13 cellular contexts compared by ENCODE assay signal in the genomic region with DNA sequence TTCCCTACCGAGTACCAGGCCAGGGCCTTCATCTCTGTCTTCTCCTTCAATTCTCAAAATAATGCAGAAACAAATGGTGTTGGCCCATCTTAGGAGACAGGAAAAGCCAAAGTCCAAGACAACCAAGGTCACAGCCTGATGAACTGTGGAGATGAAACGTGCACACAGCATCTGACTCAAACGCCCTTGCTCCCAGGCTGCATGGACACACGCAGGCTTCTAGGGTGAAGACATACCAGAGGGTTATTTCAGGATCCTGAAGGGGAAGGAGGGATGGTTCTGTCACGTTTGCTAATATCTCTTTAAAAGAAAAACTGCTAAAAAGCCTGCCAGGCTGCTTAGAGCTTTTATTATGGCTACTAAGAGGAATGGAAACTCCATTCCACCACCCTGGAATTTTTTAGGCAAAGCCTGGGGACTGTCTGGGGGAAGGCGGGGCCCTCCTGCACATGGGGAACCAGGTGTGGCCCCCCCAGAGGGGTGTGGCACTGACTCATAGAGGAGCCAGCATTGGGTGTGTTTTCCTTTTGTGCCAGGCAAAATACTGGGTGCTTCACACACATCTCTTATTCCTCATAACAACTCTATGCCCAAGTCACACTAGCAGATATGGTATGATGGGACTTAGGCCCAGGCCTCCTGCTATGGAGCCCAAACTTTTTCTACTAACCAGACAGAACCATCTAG.
A peak's percentile ranks its signal among the peaks of the same experiment; 100 is the strongest.
DNase-seq lines count a peak whose midpoint lies in the region; ATAC-seq and TF ChIP-seq lines count a peak whose summit lies in the region.
"Had no signal": no experiment of that assay in that cellular context is flagged by ENCODE, and none has a peak within 500 bp of the region (broad histone marks: within the 10 kb centered on the region; RNA-seq: fewer than 3 reads in every experiment).

No MANE protein-coding gene starts in this region.

- peak overlapping the region; percentile 97 for H3K27ac Mint-ChIP-seq in osteocyte (ENCODE audit: unreplicated experiment)
- H3K27ac Mint-ChIP-seq: activated naive CD4-positive, alpha-beta T cell treated with anti-CD3 and anti-CD28 coated beads for 36 hours; B cell; T-helper 2 cell treated with Interferon-gamma antibody and Interleukin-4, amounts not matched to agents 5 μg/mL and 100 μg/mL, for 36 hours had no signal

- no peak overlapping the region for H3K4me3 ChIP-seq in PC-3 (ENCODE audit: low read length)
- H3K4me3 ChIP-seq: colonic mucosa, K562 had no signal

- DNase-seq in Daoy (ENCODE audit: low read depth) (peak; percentile 47), PC-3 (peak; percentile 63), epithelial cell of prostate (ENCODE audit: low read depth, low spot score) (peak; percentile 14), osteocyte (ENCODE audit: extremely low spot score, unreplicated experiment) (no peak), SIG-M5 (lab: John Stamatoyannopoulos, UW) (no peak), NCI-H345 treated with DMSO at 0.1 percent for 48 hours (lab: John Stamatoyannopoulos, UW; ENCODE audit: unreplicated experiment) (no peak)
- no peak for DNase-seq in activated T-cell treated with anti-CD3 and anti-CD28 coated beads, Interleukin-2, amount 50 U/mL, for 1 hour
- DNase-seq: activated naive CD4-positive, alpha-beta T cell treated with anti-CD3 and anti-CD28 coated beads for 36 hours; colonic mucosa had no signal

- peaks cover 33% of the 10 kb centered on the region for H3K36me3 Mint-ChIP-seq in osteocyte (ENCODE audit: unreplicated experiment)

- no peak for TF ChIP-seq CTCF in PC-3 (conservative IDR thresholded peaks at IDR 0.05; ENCODE audit: low read depth, low read length)
- TF ChIP-seq CTCF in osteocyte (IDR thresholded peaks at IDR 0.05): no peak

- no peaks in the 10 kb centered on the region for H3K27me3 Mint-ChIP-seq in osteocyte (ENCODE audit: unreplicated experiment)

- H3K4me2 ChIP-seq in PC-3 (ENCODE audit: low read length): 0 out of 2 replicates have a peak overlapping the region, but pooled peaks have one; percentile 12

- H3K9me3 Mint-ChIP-seq in osteocyte (ENCODE audit: unreplicated experiment): no peaks in the 10 kb centered on the region
- H3K9me3 Mint-ChIP-seq: activated naive CD4-positive, alpha-beta T cell treated with anti-CD3 and anti-CD28 coated beads for 36 hours; T-helper 2 cell treated with Interferon-gamma antibody and Interleukin-4, amounts not matched to agents 5 μg/mL and 100 μg/mL, for 36 hours had no signal

- H3K27ac ChIP-seq in PC-3 (ENCODE audit: low read length) (peak overlapping the region; percentile 33), epithelial cell of prostate (peak overlapping the region; percentile 38)
- H3K27ac ChIP-seq: colonic mucosa had no signal

- no peak overlapping the region for H3K9ac ChIP-seq in PC-3 (ENCODE audit: low read length)

- no peaks in the 10 kb centered on the region for H3K9me3 ChIP-seq in PC-3 (ENCODE audit: low read length)
- H3K9me3 ChIP-seq: colonic mucosa had no signal

- no peaks in the 10 kb centered on the region for H3F3A ChIP-seq in PC-3 (ENCODE audit: low read length, unreplicated experiment)

- intact Hi-C loops in PC-3 (cut with micrococcal nuclease): no loop called here

- POLR2A ChIA-PET in PC-3 (lab: Charles Lee; ENCODE audit: unreplicated experiment): no interaction called here

- no TSS peak for BruUV-seq in PC-3 (replicated peaks; lab: Mats Ljungman, UMichigan)

- CTCF ChIA-PET in PC-3 (lab: Charles Lee): no interaction called here

- peaks cover 14% of the 10 kb centered on the region for H3K4me1 ChIP-seq in PC-3 (ENCODE audit: insufficient read depth, low read length)
- H3K4me1 ChIP-seq: colonic mucosa had no signal

- H4K20me1 ChIP-seq in PC-3 (ENCODE audit: low read length): no peaks in the 10 kb centered on the region

- H2AFZ ChIP-seq in PC-3 (ENCODE audit: low read length): no peak overlapping the region

- H3K27me3 ChIP-seq in PC-3 (ENCODE audit: low read length): no peaks in the 10 kb centered on the region
- H3K27me3 ChIP-seq: colonic mucosa had no signal

- no peaks in the 10 kb centered on the region for H3K9me2 ChIP-seq in PC-3 (replicated peaks; ENCODE audit: low read length)

- H3K4me1 Mint-ChIP-seq in osteocyte (ENCODE audit: unreplicated experiment): peaks cover 51% of the 10 kb centered on the region
- H3K4me1 Mint-ChIP-seq: B cell had no signal

- H3K4me3 Mint-ChIP-seq in osteocyte (ENCODE audit: unreplicated experiment): no peak overlapping the region
- H3K4me3 Mint-ChIP-seq: activated naive CD4-positive, alpha-beta T cell treated with anti-CD3 and anti-CD28 coated beads for 36 hours; B cell; T-helper 2 cell treated with Interferon-gamma antibody and Interleukin-4, amounts not matched to agents 5 μg/mL and 100 μg/mL, for 36 hours had no signal

- peak; percentile 92 for ATAC-seq in PC-3
- ATAC-seq in SK-N-SH treated with all-trans-retinoic acid at 6 μM for 48 hours: no peak
- ATAC-seq: K562 had no signal

- no peaks in the 10 kb centered on the region for H3K36me3 ChIP-seq in PC-3 (ENCODE audit: low read depth, low read length)
- H3K36me3 ChIP-seq: colonic mucosa had no signal

- no peaks in the 10 kb centered on the region for H3K79me2 ChIP-seq in PC-3 (ENCODE audit: low read length)

TF ChIP-seq in SK-N-SH treated with all-trans-retinoic acid at 6 μM for 48 hours, 23 proteins besides CTCF, POLR2A, EP300 and RAD21 (continues in another document):
- TF ChIP-seq, protein P1, sequence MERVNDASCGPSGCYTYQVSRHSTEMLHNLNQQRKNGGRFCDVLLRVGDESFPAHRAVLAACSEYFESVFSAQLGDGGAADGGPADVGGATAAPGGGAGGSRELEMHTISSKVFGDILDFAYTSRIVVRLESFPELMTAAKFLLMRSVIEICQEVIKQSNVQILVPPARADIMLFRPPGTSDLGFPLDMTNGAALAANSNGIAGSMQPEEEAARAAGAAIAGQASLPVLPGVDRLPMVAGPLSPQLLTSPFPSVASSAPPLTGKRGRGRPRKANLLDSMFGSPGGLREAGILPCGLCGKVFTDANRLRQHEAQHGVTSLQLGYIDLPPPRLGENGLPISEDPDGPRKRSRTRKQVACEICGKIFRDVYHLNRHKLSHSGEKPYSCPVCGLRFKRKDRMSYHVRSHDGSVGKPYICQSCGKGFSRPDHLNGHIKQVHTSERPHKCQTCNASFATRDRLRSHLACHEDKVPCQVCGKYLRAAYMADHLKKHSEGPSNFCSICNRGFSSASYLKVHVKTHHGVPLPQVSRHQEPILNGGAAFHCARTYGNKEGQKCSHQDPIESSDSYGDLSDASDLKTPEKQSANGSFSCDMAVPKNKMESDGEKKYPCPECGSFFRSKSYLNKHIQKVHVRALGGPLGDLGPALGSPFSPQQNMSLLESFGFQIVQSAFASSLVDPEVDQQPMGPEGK (CRISPR knock-in tag; IDR thresholded peaks at IDR 0.05; ENCODE audit: borderline replicate concordance): no peak
- TF ChIP-seq OSR1 (CRISPR knock-in tag; IDR thresholded peaks at IDR 0.05) (no peak), ZNF8 (CRISPR knock-in tag; IDR thresholded peaks at IDR 0.05) (no peak), ZNF565 (CRISPR knock-in tag; conservative IDR thresholded peaks at IDR 0.05; ENCODE audit: low read depth) (no peak), TOX (CRISPR knock-in tag; IDR thresholded peaks at IDR 0.05; ENCODE audit: borderline replicate concordance) (no peak), ARNTL (CRISPR knock-in tag; IDR thresholded peaks at IDR 0.05; ENCODE audit: borderline replicate concordance, low read depth) (no peak), ESRRG (CRISPR knock-in tag; IDR thresholded peaks at IDR 0.05) (no peak), BACH2 (CRISPR knock-in tag; IDR thresholded peaks at IDR 0.05; ENCODE audit: borderline replicate concordance) (no peak), CSDC2 (CRISPR knock-in tag; IDR thresholded peaks at IDR 0.05) (no peak), PPARA (CRISPR knock-in tag; IDR thresholded peaks at IDR 0.05; ENCODE audit: borderline replicate concordance) (no peak), ZNF70 (CRISPR knock-in tag; IDR thresholded peaks at IDR 0.05) (no peak)
- TF ChIP-seq, protein P2, sequence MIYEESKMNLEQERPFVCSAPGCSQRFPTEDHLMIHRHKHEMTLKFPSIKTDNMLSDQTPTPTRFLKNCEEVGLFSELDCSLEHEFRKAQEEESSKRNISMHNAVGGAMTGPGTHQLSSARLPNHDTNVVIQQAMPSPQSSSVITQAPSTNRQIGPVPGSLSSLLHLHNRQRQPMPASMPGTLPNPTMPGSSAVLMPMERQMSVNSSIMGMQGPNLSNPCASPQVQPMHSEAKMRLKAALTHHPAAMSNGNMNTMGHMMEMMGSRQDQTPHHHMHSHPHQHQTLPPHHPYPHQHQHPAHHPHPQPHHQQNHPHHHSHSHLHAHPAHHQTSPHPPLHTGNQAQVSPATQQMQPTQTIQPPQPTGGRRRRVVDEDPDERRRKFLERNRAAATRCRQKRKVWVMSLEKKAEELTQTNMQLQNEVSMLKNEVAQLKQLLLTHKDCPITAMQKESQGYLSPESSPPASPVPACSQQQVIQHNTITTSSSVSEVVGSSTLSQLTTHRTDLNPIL (CRISPR knock-in tag; IDR thresholded peaks at IDR 0.05; ENCODE audit: low read depth): no peak
- TF ChIP-seq, protein P3, sequence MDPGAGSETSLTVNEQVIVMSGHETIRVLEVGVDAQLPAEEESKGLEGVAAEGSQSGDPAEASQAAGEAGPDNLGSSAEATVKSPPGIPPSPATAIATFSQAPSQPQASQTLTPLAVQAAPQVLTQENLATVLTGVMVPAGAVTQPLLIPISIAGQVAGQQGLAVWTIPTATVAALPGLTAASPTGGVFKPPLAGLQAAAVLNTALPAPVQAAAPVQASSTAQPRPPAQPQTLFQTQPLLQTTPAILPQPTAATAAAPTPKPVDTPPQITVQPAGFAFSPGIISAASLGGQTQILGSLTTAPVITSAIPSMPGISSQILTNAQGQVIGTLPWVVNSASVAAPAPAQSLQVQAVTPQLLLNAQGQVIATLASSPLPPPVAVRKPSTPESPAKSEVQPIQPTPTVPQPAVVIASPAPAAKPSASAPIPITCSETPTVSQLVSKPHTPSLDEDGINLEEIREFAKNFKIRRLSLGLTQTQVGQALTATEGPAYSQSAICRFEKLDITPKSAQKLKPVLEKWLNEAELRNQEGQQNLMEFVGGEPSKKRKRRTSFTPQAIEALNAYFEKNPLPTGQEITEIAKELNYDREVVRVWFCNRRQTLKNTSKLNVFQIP (CRISPR knock-in tag; IDR thresholded peaks at IDR 0.05; ENCODE audit: borderline replicate concordance, low read depth): no peak

Comparison
In these comparisons a context has a peak if more than half of its experiments do, and no peak if none do; other contexts are left out.
1. DNase-seq: peak in Daoy (single experiment), PC-3 (single experiment) and epithelial cell of prostate (single experiment); none in osteocyte (single experiment), SIG-M5 (single experiment), NCI-H345 treated with DMSO at 0.1 percent for 48 hours (single experiment) and activated T-cell treated with anti-CD3 and anti-CD28 coated beads, Interleukin-2, amount 50 U/mL, for 1 hour (single experiment).